In genomic region chr4:6619466-6620255, GRCh38 we compare ENCODE assay signal across 22 cellular contexts.
"Had no signal": no experiment of that assay in that cellular context is flagged by ENCODE, and none has a peak within 500 bp of the region (broad histone marks: within the 10 kb centered on the region; RNA-seq: fewer than 3 reads in every experiment).

No MANE protein-coding gene starts in this region.

- H3K4me3 Mint-ChIP-seq: activated naive CD4-positive, alpha-beta T cell treated with anti-CD3 and anti-CD28 coated beads for 36 hours; activated T-cell treated with anti-CD3 and anti-CD28 coated beads, Interleukin-2, amount 50 U/mL, for 4 hours; immature natural killer cell; memory B cell; nephron progenitor cell; T-helper 17 cell had no signal

- DNase-seq: activated CD4-positive, alpha-beta T cell treated with anti-CD3 and anti-CD28 coated beads for 4 hours; activated CD4-positive, alpha-beta T cell treated with anti-CD3 and anti-CD28 coated beads, Interleukin-2, amount 50 U/mL, for 48 hours; activated CD4-positive, CD25-positive, alpha-beta regulatory T cell; activated CD8-positive, alpha-beta memory T cell treated with anti-CD3 and anti-CD28 coated beads, Interleukin-2, amount 50 U/mL, for 48 hours; activated naive CD4-positive, alpha-beta T cell treated with anti-CD3 and anti-CD28 coated beads for 36 hours; activated T-cell treated with anti-CD3 and anti-CD28 coated beads, Interleukin-2, amount 50 U/mL, for 4 hours; brain microvascular endothelial cell; central memory CD4-positive, alpha-beta T cell; effector memory CD4-positive, alpha-beta T cell; glutamatergic neuron; immature natural killer cell; left ventricle myocardium superior; nephron progenitor cell; nucleus accumbens; retina; stimulated activated CD4-positive, alpha-beta T cell treated with anti-CD3 and anti-CD28 coated beads, Interleukin-4, amount 100 ng/mL, for 1 hour; stimulated activated naive CD4-positive, alpha-beta T cell treated with Interleukin-2 at 50 U/mL for 16 hours; T-helper 17 cell; tibial artery had no signal

- H3K9me3 Mint-ChIP-seq: activated naive CD4-positive, alpha-beta T cell treated with anti-CD3 and anti-CD28 coated beads for 36 hours; activated T-cell treated with anti-CD3 and anti-CD28 coated beads, Interleukin-2, amount 50 U/mL, for 4 hours; immature natural killer cell; nephron progenitor cell had no signal

- H3K4me1 Mint-ChIP-seq: immature natural killer cell, memory B cell, nephron progenitor cell, T-helper 17 cell had no signal

- H3K27me3 ChIP-seq: ascending aorta, brain microvascular endothelial cell, hepatocyte, tibial artery had no signal

- H3K27ac ChIP-seq: ascending aorta, brain microvascular endothelial cell, hepatocyte, tibial artery had no signal

- H3K4me3 ChIP-seq: ascending aorta, hepatocyte, tibial artery had no signal

- H3K4me1 ChIP-seq: ascending aorta, tibial artery had no signal

- ATAC-seq: left ventricle myocardium superior, T-helper 17 cell had no signal

- H3K9me3 ChIP-seq: ascending aorta, tibial artery had no signal

- H3K27ac Mint-ChIP-seq: activated naive CD4-positive, alpha-beta T cell treated with anti-CD3 and anti-CD28 coated beads for 36 hours; immature natural killer cell; nephron progenitor cell had no signal
